Comparison of ENCODE assay signal across 32 cellular contexts in the genomic region with DNA sequence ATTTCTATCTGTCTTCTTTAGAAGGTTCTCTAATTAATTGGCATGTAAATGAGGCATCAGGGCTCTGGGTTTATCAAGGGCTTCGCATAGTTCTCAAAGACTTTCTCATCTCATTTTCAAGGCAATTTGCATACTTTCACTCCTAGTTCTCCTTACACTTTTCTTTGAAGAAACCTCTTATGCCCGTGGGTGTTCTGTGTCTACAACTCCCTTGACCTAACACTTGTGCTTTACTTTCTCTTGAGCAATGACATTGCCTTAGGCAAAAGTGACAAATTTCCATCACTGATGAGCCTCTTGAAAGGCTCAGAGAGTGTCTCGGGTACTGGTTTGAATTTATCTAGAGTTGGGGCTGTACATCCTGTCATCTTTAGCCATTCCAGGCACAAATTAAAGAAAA.
"Had no signal": no experiment of that assay in that cellular context is flagged by ENCODE, and none has a peak within 500 bp of the region (broad histone marks: within the 10 kb centered on the region; RNA-seq: fewer than 3 reads in every experiment).

No MANE protein-coding gene starts in this region.

- H3K27me3 ChIP-seq: adrenal gland, body of pancreas, brain microvascular endothelial cell, breast epithelium had no signal

- H3K9me3 ChIP-seq: adrenal gland, body of pancreas, breast epithelium had no signal

- ATAC-seq: activated CD8-positive, alpha-beta T cell treated with anti-CD3 and anti-CD28 coated beads for 36 hours; activated naive CD4-positive, alpha-beta T cell treated with anti-CD3 and anti-CD28 coated beads, Interleukin-2, amount 50 U/mL, for 72 hours; activated T-cell treated with anti-CD3 and anti-CD28 coated beads, Interleukin-2, amount 50 U/mL, for 4 hours; activated T-cell treated with anti-CD3 and anti-CD28 coated beads, Interleukin-2, amount 50 U/mL, for 72 hours; activated T-helper 17 cell treated with anti-CD3 and anti-CD28 coated beads, Interleukin-2, amount 50 U/mL, for 72 hours; body of pancreas had no signal

- H3K27ac ChIP-seq: adrenal gland, body of pancreas, brain microvascular endothelial cell, breast epithelium, VCaP had no signal

- H3K4me3 ChIP-seq: adrenal gland, body of pancreas, breast epithelium had no signal

- H3K36me3 ChIP-seq: adrenal gland, brain microvascular endothelial cell, breast epithelium had no signal

- H3K4me1 ChIP-seq: adrenal gland, body of pancreas, breast epithelium had no signal

- DNase-seq: activated B cell treated with CpG ODN at 0.5 μM for 24 hours; activated CD4-positive, alpha-beta memory T cell treated with anti-CD3 and anti-CD28 coated beads for 36 hours; activated CD4-positive, alpha-beta T cell treated with anti-CD3 and anti-CD28 coated beads for 4 hours; activated CD4-positive, alpha-beta T cell treated with anti-CD3 and anti-CD28 coated beads, Interleukin-2, amount 10 ng/mL, durations not matched to agents 24 days and 14 days; activated CD4-positive, alpha-beta T cell treated with anti-CD3 and anti-CD28 coated beads, Interleukin-2, amount 50 U/mL, for 1 hour; activated CD4-positive, alpha-beta T cell treated with anti-CD3 and anti-CD28 coated beads, Interleukin-2, amount 50 U/mL, for 4 hours; activated CD4-positive, CD25-positive, alpha-beta regulatory T cell treated with anti-CD3 and anti-CD28 coated beads, Interleukin-2, amount 50 U/mL, for 72 hours; activated CD8-positive, alpha-beta memory T cell treated with anti-CD3 and anti-CD28 coated beads, Interleukin-2, amount 50 U/mL, for 4 hours; activated CD8-positive, alpha-beta T cell treated with anti-CD3 and anti-CD28 coated beads for 36 hours; activated effector memory CD4-positive, alpha-beta T cell treated with anti-CD3 and anti-CD28 coated beads, Interleukin-2, amount 50 U/mL, for 16 hours; activated gamma-delta T cell treated with Interleukin-2 at 50 U/mL for 16 hours; activated naive CD4-positive, alpha-beta T cell; activated naive CD4-positive, alpha-beta T cell treated with anti-CD3 and anti-CD28 coated beads for 36 hours; activated naive CD4-positive, alpha-beta T cell treated with anti-CD3 and anti-CD28 coated beads, Interleukin-2, amount 50 U/mL, for 16 hours; activated naive CD8-positive, alpha-beta T cell treated with anti-CD3 and anti-CD28 coated beads for 36 hours; activated T-cell treated with anti-CD3 and anti-CD28 coated beads for 4 hours; activated T-cell treated with anti-CD3 and anti-CD28 coated beads, Interleukin-2, amount 50 U/mL, for 1 hour; activated T-cell treated with anti-CD3 and anti-CD28 coated beads, Interleukin-2, amount 50 U/mL, for 4 hours; activated T-cell treated with anti-CD3 and anti-CD28 coated beads, Interleukin-2, amount 50 U/mL, for 72 hours; adrenal gland; amniotic stem cell; aorta; body of pancreas; brain microvascular endothelial cell; central memory CD4-positive, alpha-beta T cell; T-helper 1 cell; T-helper 2 cell; T-helper 9 cell had no signal
